ENCODE assay signal across 17 cellular contexts in genomic region chr4:110091426-110091825, GRCh38.
DNase-seq lines count a peak whose midpoint lies in the region; ATAC-seq, FAIRE-seq and TF ChIP-seq lines count a peak whose summit lies in the region.
"Had no signal": no experiment of that assay in that cellular context is flagged by ENCODE, and none has a peak within 500 bp of the region (broad histone marks: within the 10 kb centered on the region; RNA-seq: fewer than 3 reads in every experiment).

No MANE protein-coding gene starts in this region.

- H3K79me1 ChIP-seq in H9 (ENCODE audit: insufficient read depth, low read depth, low read length, poor library complexity, severe bottlenecking), result no peaks in the 10 kb centered on the region

- no peak for TF ChIP-seq RAD21 in A549 (conservative IDR thresholded peaks at IDR 0.05 in 1 of 2, IDR thresholded peaks at IDR 0.05 in 1 of 2)

- H3K27ac ChIP-seq in A549 (peak overlapping the region; percentile 47 to 56; a peak in 4 of 6 replicates), H9 (ENCODE audit: insufficient read length, low read depth, low read length) (no peak overlapping the region)
- H3K27ac ChIP-seq: BLaER1, thoracic aorta had no signal

- no peak overlapping the region for H3K18ac ChIP-seq in H9 (ENCODE audit: insufficient read length, low read depth, low read length)

- H3K4me2 ChIP-seq in A549, result peak overlapping the region; percentile 65
- no peak overlapping the region for H3K4me2 ChIP-seq in H9 (ENCODE audit: insufficient read depth, insufficient read length, low read length)
- H3K4me2 ChIP-seq: BLaER1 had no signal

- POLR2A ChIA-PET in A549 (lab: Yijun Ruan, JAX), result no interaction called here
- POLR2A ChIA-PET in WTC11 (lab: Charles Lee), result interaction anchor here (0.5 kb wide), 1 partner anchor 506 kb away, joined by 8 read pairs; no protein-coding TSS in a partner anchor

- H3K9me3 Mint-ChIP-seq in H9 (no peaks in the 10 kb centered on the region), WTC11 (no peaks in the 10 kb centered on the region)
- H3K9me3 Mint-ChIP-seq: activated CD4-positive, alpha-beta memory T cell treated with anti-CD3 and anti-CD28 coated beads for 36 hours had no signal

- DNase-seq in A549 (ENCODE audit: low read depth in 1 of 2, low spot score in 1 of 2), result peak in 1 of 2 experiments; percentile 4
- no peak for DNase-seq in H9
- no peak for DNase-seq in WTC11 (ENCODE audit: low spot score)
- DNase-seq in fibroblast of villous mesenchyme (ENCODE audit: low read depth), result peak; percentile 54
- no peak for DNase-seq in GM10266 (ENCODE audit: extremely low spot score)
- DNase-seq in NCI-H1092 (lab: John Stamatoyannopoulos, UW), result no peak
- DNase-seq in activated CD4-positive, alpha-beta T cell treated with anti-CD3 and anti-CD28 coated beads for 48 hours, result no peak
- DNase-seq: activated CD4-positive, alpha-beta memory T cell treated with anti-CD3 and anti-CD28 coated beads for 36 hours; activated naive CD4-positive, alpha-beta T cell treated with anti-CD3 and anti-CD28 coated beads, Interleukin-2, amount 50 U/mL, for 16 hours; GDM1; mucosa of descending colon; NCI-H1417; NCI-H82; right cardiac atrium had no signal

- no peak overlapping the region for H3K4ac ChIP-seq in H9 (ENCODE audit: low read depth, low read length)

- no peak overlapping the region for H3T11ph ChIP-seq in H9 (ENCODE audit: low read length)

- no peaks in the 10 kb centered on the region for H3K23me2 ChIP-seq in H9 (ENCODE audit: insufficient read length, low read depth, low read length, poor library complexity, severe bottlenecking)

- H2AK5ac ChIP-seq in H9 (ENCODE audit: insufficient read length, low read length), result no peak overlapping the region

- H2BK12ac ChIP-seq in H9 (ENCODE audit: insufficient read length, low read depth, low read length), result no peak overlapping the region

- H2BK5ac ChIP-seq in H9 (ENCODE audit: insufficient read length, low read length), result no peak overlapping the region

- no peak overlapping the region for H4K5ac ChIP-seq in H9 (ENCODE audit: insufficient read length, low read depth, low read length)

- no peak overlapping the region for H2BK15ac ChIP-seq in H9 (ENCODE audit: low read depth, low read length)

- peaks cover 31% of the 10 kb centered on the region; the same call in 2 of the 3 replicates for H3K4me1 ChIP-seq in A549
- H3K4me1 ChIP-seq in H9 (ENCODE audit: insufficient read depth, low read length), result peaks cover 8% of the 10 kb centered on the region

- CTCF ChIA-PET in A549 (lab: Yijun Ruan, JAX) (interaction anchor here (0.7 to 1.6 kb wide), 2 partner anchors 41 to 86 kb away, joined by 3 to 4 read pairs; no protein-coding TSS in a partner anchor), WTC11 (lab: Charles Lee) (no interaction called here)

- TF ChIP-seq CTCF in A549 (IDR thresholded peaks at IDR 0.05) (no peak), H9 (conservative IDR thresholded peaks at IDR 0.05) (no peak), WTC11 (IDR thresholded peaks at IDR 0.05) (no peak), fibroblast of villous mesenchyme (IDR thresholded peaks at IDR 0.05; ENCODE audit: insufficient read depth, low read depth, low read length) (no peak), GM10266 (IDR thresholded peaks at IDR 0.05; ENCODE audit: control insufficient read depth, insufficient read depth, low read depth, missing control alignments) (no peak)

- no peak for FAIRE-seq in A549 (lab: Jason Lieb, UNC)

- TF ChIP-seq EP300 in A549 (IDR thresholded peaks at IDR 0.05), result no peak

- no peak overlapping the region for H3K9ac ChIP-seq in H9 (ENCODE audit: extremely low read depth, insufficient read length, low read length)
- H3K9ac ChIP-seq: BLaER1 had no signal

- H3K56ac ChIP-seq in H9 (ENCODE audit: insufficient read length, low read depth, low read length), result no peak overlapping the region

- H3K23ac ChIP-seq in H9 (ENCODE audit: insufficient read length, low read depth, low read length), result no peak overlapping the region

- peaks cover 2 to 10% (median 3%) of the 10 kb centered on the region in 3 experiments; a peak in 4 of 7 replicates for H3K36me3 Mint-ChIP-seq in H9 (ENCODE audit: insufficient read depth in 1 of 3, low read depth in 3 of 3)
- H3K36me3 Mint-ChIP-seq in WTC11, result no peaks in the 10 kb centered on the region; the same call in 1 of the 2 replicates

- H4K20me1 ChIP-seq in H9 (ENCODE audit: control insufficient read depth, insufficient read depth, insufficient read length), result no peaks in the 10 kb centered on the region
- H4K20me1 ChIP-seq: BLaER1 had no signal

- no peaks in the 10 kb centered on the region for H3K27me3 Mint-ChIP-seq in H9 (ENCODE audit: low read depth)
- no peaks in the 10 kb centered on the region for H3K27me3 Mint-ChIP-seq in WTC11 (ENCODE audit: low read depth)
- H3K27me3 Mint-ChIP-seq: activated CD4-positive, alpha-beta memory T cell treated with anti-CD3 and anti-CD28 coated beads for 36 hours had no signal

- 13% methylated on average over 4 of the region's 4 CpGs for WGBS in A549 (ENCODE audit: missing lambda C conversion rate)
- WGBS in H9 (ENCODE audit: extremely low coverage, insufficient read length, low lambda C conversion rate), result no CpG with 5 or more reads among the region's 4 CpGs

- no peak for TF ChIP-seq POLR2A in A549 (IDR thresholded peaks at IDR 0.05; ENCODE audit: low read length)

- H2BK120ac ChIP-seq in H9 (ENCODE audit: low read depth, low read length, poor library complexity, severe bottlenecking), result no peak overlapping the region

- H3K4me3 Mint-ChIP-seq in H9 (no peak overlapping the region), WTC11 (no peak overlapping the region)
- H3K4me3 Mint-ChIP-seq: activated CD4-positive, alpha-beta memory T cell treated with anti-CD3 and anti-CD28 coated beads for 36 hours had no signal

- H3K79me2 ChIP-seq in H9 (ENCODE audit: insufficient read depth, low read length), result no peaks in the 10 kb centered on the region

- no peak overlapping the region for H3K14ac ChIP-seq in H9 (ENCODE audit: insufficient read depth, low read length)

- H2BK20ac ChIP-seq in H9 (ENCODE audit: low read depth, low read length, poor library complexity, severe bottlenecking), result no peak overlapping the region

- H3K27ac Mint-ChIP-seq in H9, result peak overlapping the region in 2 of 3 experiments; percentile 17 to 37; a peak in 2 of 7 replicates
- H3K27ac Mint-ChIP-seq in WTC11, result peak overlapping the region; percentile 9; the same call in 1 of the 2 replicates
- H3K27ac Mint-ChIP-seq: activated CD4-positive, alpha-beta memory T cell treated with anti-CD3 and anti-CD28 coated beads for 36 hours had no signal

- H3K9me3 ChIP-seq in A549 (no peaks in the 10 kb centered on the region), H9 (ENCODE audit: control insufficient read depth, low read depth, low read length) (no peaks in the 10 kb centered on the region)
- H3K9me3 ChIP-seq: BLaER1, mucosa of descending colon, thoracic aorta had no signal

- no peak overlapping the region for H4K8ac ChIP-seq in H9 (replicated peaks; ENCODE audit: insufficient read length, low read depth, low read length)

- H2AFZ ChIP-seq in H9 (ENCODE audit: low read length), result no peak overlapping the region

- no peaks in the 10 kb centered on the region for H3K27me3 ChIP-seq in H9 (ENCODE audit: insufficient read depth, low read length)
- H3K27me3 ChIP-seq: BLaER1 had no signal

- H3K4me3 ChIP-seq in A549 (no peak overlapping the region), fibroblast of villous mesenchyme (ENCODE audit: low read depth, low read length) (no peak overlapping the region)
- H3K4me3 ChIP-seq: BLaER1, mucosa of descending colon, thoracic aorta had no signal

- no peak overlapping the region for H4K91ac ChIP-seq in H9 (ENCODE audit: insufficient read length, low read depth, low read length)

- ATAC-seq in A549, result peak in 1 of 2 experiments; percentile 58; a peak in 3 of 6 replicates
- ATAC-seq in WTC11, result no peak
- ATAC-seq in HG02938 (IDR thresholded peaks at IDR 0.05; ENCODE audit: unreplicated experiment), result no peak
- ATAC-seq: right cardiac atrium had no signal

- peaks cover 27 to 41% of the 10 kb centered on the region in 2 experiments for H3K4me1 Mint-ChIP-seq in H9
- peaks cover 37% of the 10 kb centered on the region for H3K4me1 Mint-ChIP-seq in WTC11

TF ChIP-seq in A549, 52 proteins besides CTCF, POLR2A, EP300 and RAD21:
- TF ChIP-seq HOXB5 (CRISPR knock-in tag; IDR thresholded peaks at IDR 0.05) (no peak), EHF (CRISPR knock-in tag; IDR thresholded peaks at IDR 0.05) (no peak), FOSL2 (IDR thresholded peaks at IDR 0.05) (no peak), FOSL2 (CRISPR knock-in tag; IDR thresholded peaks at IDR 0.05) (peak; percentile 35), FOSB (CRISPR knock-in tag; IDR thresholded peaks at IDR 0.05) (no peak), ESRRA (IDR thresholded peaks at IDR 0.05; ENCODE audit: borderline replicate concordance, low read length) (no peak)
- TF ChIP-seq, protein P1, sequence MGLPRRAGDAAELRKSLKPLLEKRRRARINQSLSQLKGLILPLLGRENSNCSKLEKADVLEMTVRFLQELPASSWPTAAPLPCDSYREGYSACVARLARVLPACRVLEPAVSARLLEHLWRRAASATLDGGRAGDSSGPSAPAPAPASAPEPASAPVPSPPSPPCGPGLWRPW (IDR thresholded peaks at IDR 0.05), result no peak

TF ChIP-seq in WTC11, 78 proteins besides CTCF, POLR2A, EP300 and RAD21 (continues in another document):
- TF ChIP-seq RELA (CRISPR knock-in tag; IDR thresholded peaks at IDR 0.05; ENCODE audit: borderline replicate concordance) (no peak), ESRRA (CRISPR knock-in tag; IDR thresholded peaks at IDR 0.05; ENCODE audit: borderline replicate concordance) (no peak)
